ENCODE assay signal across 22 cellular contexts in the genomic region with DNA sequence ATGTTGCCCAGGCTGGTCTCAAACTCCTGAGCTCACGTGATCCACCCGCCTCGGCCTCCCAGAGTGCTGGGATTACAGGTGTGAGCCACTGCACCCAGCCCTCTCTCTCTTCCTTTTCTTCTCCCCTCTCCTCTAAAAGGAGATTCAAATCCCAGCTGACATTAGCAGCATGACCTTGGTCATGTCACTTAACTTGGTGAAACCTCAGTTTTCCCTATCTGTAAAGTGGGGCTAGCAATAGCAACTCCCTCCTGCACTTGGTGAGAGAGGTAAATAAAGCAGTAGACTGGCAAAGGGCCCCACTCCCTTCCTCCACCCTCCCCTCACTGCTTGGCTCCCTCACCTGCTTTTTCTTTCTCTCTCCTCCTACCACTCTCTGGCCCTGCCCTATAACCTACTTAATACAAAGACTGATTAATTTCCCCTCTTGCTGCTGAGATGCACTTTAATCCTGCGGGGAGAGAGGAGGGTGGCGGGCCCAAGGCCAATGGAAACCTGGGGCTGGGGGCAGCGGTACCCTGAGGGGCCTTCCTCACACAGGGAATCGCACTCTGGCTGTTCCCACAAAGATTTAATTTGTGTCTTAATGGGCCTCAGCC. TPM values are rescaled to one million over a fixed set of nuclear protein-coding genes. Genes with fewer than 3 reads are reported as not detected.
DNase-seq lines count a peak whose midpoint lies in the region; ATAC-seq, FAIRE-seq and TF ChIP-seq lines count a peak whose summit lies in the region.
"Had no signal": no experiment of that assay in that cellular context is flagged by ENCODE, and none has a peak within 500 bp of the region (broad histone marks: within the 10 kb centered on the region; RNA-seq: fewer than 3 reads in every experiment).

No MANE protein-coding gene starts in this region.

- no peaks in the 10 kb centered on the region for H3K9me3 Mint-ChIP-seq in chondrocyte (ENCODE audit: low read depth)
- H3K9me3 Mint-ChIP-seq: CD4-positive, alpha-beta memory T cell; IgD-negative memory B cell had no signal

- H3K4me1 Mint-ChIP-seq in chondrocyte (ENCODE audit: low read depth) = peaks cover 4% of the 10 kb centered on the region
- H3K4me1 Mint-ChIP-seq: CD4-positive, alpha-beta memory T cell; IgD-negative memory B cell had no signal

- H3K4me3 ChIP-seq in SK-N-MC (no peak overlapping the region), liver (ENCODE audit: low read depth in 1 of 3, low read length in 3 of 3) (no peak overlapping the region)
- H3K4me3 ChIP-seq: GM12878, GM23248, SJSA1 had no signal

- no peak for FAIRE-seq in GM19239 (lab: Jason Lieb, UNC)
- FAIRE-seq: GM12878 had no signal

- 64% methylated on average over 7 of the region's 7 CpGs for WGBS in liver

- ATAC-seq in HG02938 (IDR thresholded peaks at IDR 0.05; ENCODE audit: unreplicated experiment) (no peak), GM19455 (IDR thresholded peaks at IDR 0.05; ENCODE audit: unreplicated experiment) (no peak), GM21367 (IDR thresholded peaks at IDR 0.05; ENCODE audit: unreplicated experiment) (no peak)
- ATAC-seq: GM12878 had no signal

- no peaks in the 10 kb centered on the region for H3K27me3 ChIP-seq in liver (ENCODE audit: control insufficient read depth in 4 of 4, insufficient read depth in 4 of 4, low read length in 3 of 4)
- H3K27me3 ChIP-seq: SJSA1 had no signal

- peaks cover 9% of the 10 kb centered on the region for H3K27me3 Mint-ChIP-seq in chondrocyte (ENCODE audit: low read depth)

- no peak overlapping the region for H3K27ac ChIP-seq in SK-N-MC
- H3K27ac ChIP-seq in liver (ENCODE audit: low read depth in 1 of 2, low read length in 2 of 2) = peak overlapping the region; percentile 14 to 26
- H3K27ac ChIP-seq: GM23248, SJSA1 had no signal

- DNase-seq in SK-N-MC (ENCODE audit: low read depth, low spot score) (peak; percentile 12), chondrocyte (ENCODE audit: low spot score) (peak; percentile 9), GM19239 (ENCODE audit: insufficient read length, low spot score) (no peak)
- DNase-seq: C1 segment of cervical spinal cord; CD4-positive, alpha-beta memory T cell; DMS79; EL; GDM1; GM23248; NCI-H1092; NCI-H524 treated with DMSO at 0.1 percent for 48 hours; Right ventricle myocardium superior; RPMI8226 had no signal

- H3K27ac Mint-ChIP-seq in chondrocyte (ENCODE audit: unreplicated experiment) = no peak overlapping the region
- H3K27ac Mint-ChIP-seq: CD4-positive, alpha-beta memory T cell; H9; IgD-negative memory B cell had no signal

- H3K36me3 ChIP-seq in SK-N-MC (ENCODE audit: insufficient read depth, low read length) (no peaks in the 10 kb centered on the region), liver (ENCODE audit: control insufficient read depth in 4 of 4, insufficient read depth in 3 of 4, low read depth in 1 of 4, low read length in 3 of 4) (no peaks in the 10 kb centered on the region)
- H3K36me3 ChIP-seq: SJSA1 had no signal

- no peak overlapping the region for H3K9ac ChIP-seq in SK-N-MC (ENCODE audit: insufficient read length)
- H3K9ac ChIP-seq in liver (ENCODE audit: low read depth in 1 of 2, low read length in 2 of 2) = peak overlapping the region in 1 of 2 donors; percentile 7
- H3K9ac ChIP-seq: GM23248 had no signal

- H3K36me3 Mint-ChIP-seq in chondrocyte (ENCODE audit: low read depth) = no peaks in the 10 kb centered on the region
- H3K36me3 Mint-ChIP-seq: CD4-positive, alpha-beta memory T cell; IgD-negative memory B cell had no signal

- no peak overlapping the region for H3K4me3 Mint-ChIP-seq in chondrocyte (ENCODE audit: unreplicated experiment)
- H3K4me3 Mint-ChIP-seq: CD4-positive, alpha-beta memory T cell had no signal

- no peaks in the 10 kb centered on the region for H3K9me3 ChIP-seq in SK-N-MC (ENCODE audit: low read depth, low read length)
- no peaks in the 10 kb centered on the region for H3K9me3 ChIP-seq in liver (ENCODE audit: control insufficient read depth in 4 of 4, low read length in 3 of 4)
- H3K9me3 ChIP-seq: Caco-2, SJSA1 had no signal

- TF ChIP-seq CTCF in chondrocyte (IDR thresholded peaks at IDR 0.05) (no peak), liver (IDR thresholded peaks at IDR 0.05; ENCODE audit: low read depth, low read length, missing input control) (no peak)

- TF ChIP-seq RAD21 in liver (IDR thresholded peaks at IDR 0.05) = peak in 1 of 2 donors; percentile 44

- peaks cover 3 to 48% (median 37%) of the 10 kb centered on the region in 4 donors for H3K4me1 ChIP-seq in liver (ENCODE audit: control insufficient read depth in 4 of 4, insufficient read depth in 4 of 4, low read length in 3 of 4)
- H3K4me1 ChIP-seq: SJSA1 had no signal

TF ChIP-seq in liver, 16 proteins besides CTCF, POLR2A, EP300 and RAD21:
- TF ChIP-seq FOXA2 (IDR thresholded peaks at IDR 0.05) (peak; percentile 7), RXRA (IDR thresholded peaks at IDR 0.05) (peak; percentile 67 to 76), SP1 (IDR thresholded peaks at IDR 0.05) (peak; percentile 92), ZBTB33 (IDR thresholded peaks at IDR 0.05) (no peak), HNF4A (conservative IDR thresholded peaks at IDR 0.05) (peak; percentile 60 to 68)
TF ChIP-seq in liver: peak in this region for 4.

RNA-seq across cellular contexts. Expression of gene ZFAND3, which starts 54.2 kb away (rescaled TPM):
- 62.8 to 99.6 TPM (median 98.5 TPM) in 3 replicates for total RNA-seq in chondrocyte
- 10 to 100 TPM; 17.8 to 28.4 TPM for total RNA-seq in liver
- polyA plus RNA-seq in liver = 10 to 100 TPM in 1 of 2 donors, 1 to 10 TPM in 1; 7.7 to 37.5 TPM
